9 cellular contexts compared by ENCODE assay signal in the genomic region with DNA sequence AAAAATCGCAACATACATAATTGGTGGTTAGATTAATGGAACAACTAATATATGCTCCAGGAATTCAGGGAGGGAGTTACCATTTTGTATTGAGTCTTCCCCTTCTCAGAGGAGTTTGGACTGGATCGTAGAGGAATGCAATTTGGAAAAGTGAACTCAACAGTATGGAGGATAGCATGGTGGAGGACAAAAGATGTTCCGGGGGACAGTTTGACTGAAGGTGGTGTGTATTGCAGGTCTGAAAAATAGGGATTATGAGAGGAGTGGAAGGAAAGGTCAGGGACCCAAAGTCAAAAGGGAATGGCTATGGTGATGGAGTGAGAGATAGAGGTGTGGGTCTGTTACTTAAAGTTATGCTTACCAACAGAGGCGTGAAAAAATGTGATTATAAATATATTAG. TPM values are rescaled to one million over a fixed set of nuclear protein-coding genes. Genes with fewer than 3 reads are reported as not detected.
DNase-seq lines count a peak whose midpoint lies in the region; ATAC-seq lines count a peak whose summit lies in the region.
"Had no signal": no experiment of that assay in that cellular context is flagged by ENCODE, and none has a peak within 500 bp of the region (broad histone marks: within the 10 kb centered on the region; RNA-seq: fewer than 3 reads in every experiment).

No MANE protein-coding gene starts in this region.

- no peaks in the 10 kb centered on the region for H3K9me3 ChIP-seq in iPS-18c (ENCODE audit: control insufficient read depth, insufficient read depth, low read length)

- H3K27me3 Mint-ChIP-seq in T-helper 1 cell treated with Interleukin-12 subunit alpha and Interleukin-12 subunit beta and Interleukin-4 antibody, amounts not matched to agents 30 μg/mL and 1 μg/mL, for 36 hours (ENCODE audit: low read depth), result no peaks in the 10 kb centered on the region
- no peaks in the 10 kb centered on the region for H3K27me3 Mint-ChIP-seq in activated T-helper 17 cell treated with anti-CD3 and anti-CD28 coated beads, Interleukin-2, amount 50 U/mL, for 72 hours
- H3K27me3 Mint-ChIP-seq in stimulated activated naive B cell treated with anti-CD40 and anti-IgM and Interleukin-4, amounts not matched to agents 10 μg/mL and 1 μg/mL and 100 μg/mL, for 72 hours, result no peaks in the 10 kb centered on the region

- peak overlapping the region; percentile 87 for H3K27ac Mint-ChIP-seq in T-helper 1 cell treated with Interleukin-12 subunit alpha and Interleukin-12 subunit beta and Interleukin-4 antibody, amounts not matched to agents 30 μg/mL and 1 μg/mL, for 36 hours
- H3K27ac Mint-ChIP-seq in activated T-helper 17 cell treated with anti-CD3 and anti-CD28 coated beads, Interleukin-2, amount 50 U/mL, for 72 hours, result peak overlapping the region; percentile 95
- H3K27ac Mint-ChIP-seq in stimulated activated naive B cell treated with anti-CD40 and anti-IgM and Interleukin-4, amounts not matched to agents 10 μg/mL and 1 μg/mL and 100 μg/mL, for 72 hours, result no peak overlapping the region

- DNase-seq in T-helper 1 cell (no peak), COR-L47 (lab: John Stamatoyannopoulos, UW) (no peak), NCI-H1436 treated with DMSO at 0.1 percent for 48 hours (lab: John Stamatoyannopoulos, UW) (no peak)
- DNase-seq in stimulated activated naive B cell treated with anti-CD40 and anti-IgM and Interleukin-4, amounts not matched to agents 10 μg/mL and 1 μg/mL and 100 μg/mL, for 72 hours, result no peak
- DNase-seq: SHP77 treated with DMSO at 0.1 percent for 48 hours had no signal

- H3K4me3 ChIP-seq in iPS-18c (ENCODE audit: insufficient read depth, low read depth, low read length), result peak overlapping the region; percentile 94; the same call in 1 of the 2 replicates

- peaks cover 24% of the 10 kb centered on the region for H3K36me3 Mint-ChIP-seq in T-helper 1 cell treated with Interleukin-12 subunit alpha and Interleukin-12 subunit beta and Interleukin-4 antibody, amounts not matched to agents 30 μg/mL and 1 μg/mL, for 36 hours (ENCODE audit: low read depth)
- H3K36me3 Mint-ChIP-seq in activated T-helper 17 cell treated with anti-CD3 and anti-CD28 coated beads, Interleukin-2, amount 50 U/mL, for 72 hours (ENCODE audit: low read depth), result peaks cover 59% of the 10 kb centered on the region
- H3K36me3 Mint-ChIP-seq in stimulated activated naive B cell treated with anti-CD40 and anti-IgM and Interleukin-4, amounts not matched to agents 10 μg/mL and 1 μg/mL and 100 μg/mL, for 72 hours, result peaks cover 13 to 14% of the 10 kb centered on the region in 2 donors

- ATAC-seq in activated T-helper 17 cell treated with anti-CD3 and anti-CD28 coated beads, Interleukin-2, amount 50 U/mL, for 72 hours (replicated peaks), result no peak
- ATAC-seq in stimulated activated naive B cell treated with anti-CD40 and anti-IgM and Interleukin-4, amounts not matched to agents 10 μg/mL and 1 μg/mL and 100 μg/mL, for 72 hours (replicated peaks), result no peak
- ATAC-seq in GM18519 (IDR thresholded peaks at IDR 0.05; ENCODE audit: low FRiP score, unreplicated experiment), result no peak

- H3K4me1 Mint-ChIP-seq in T-helper 1 cell treated with Interleukin-12 subunit alpha and Interleukin-12 subunit beta and Interleukin-4 antibody, amounts not matched to agents 30 μg/mL and 1 μg/mL, for 36 hours (ENCODE audit: low read depth), result peaks cover 31% of the 10 kb centered on the region
- H3K4me1 Mint-ChIP-seq in activated T-helper 17 cell treated with anti-CD3 and anti-CD28 coated beads, Interleukin-2, amount 50 U/mL, for 72 hours, result peaks cover 20% of the 10 kb centered on the region
- H3K4me1 Mint-ChIP-seq in stimulated activated naive B cell treated with anti-CD40 and anti-IgM and Interleukin-4, amounts not matched to agents 10 μg/mL and 1 μg/mL and 100 μg/mL, for 72 hours, result peaks cover 20 to 27% of the 10 kb centered on the region in 2 donors

- no peaks in the 10 kb centered on the region for H3K9me3 Mint-ChIP-seq in T-helper 1 cell treated with Interleukin-12 subunit alpha and Interleukin-12 subunit beta and Interleukin-4 antibody, amounts not matched to agents 30 μg/mL and 1 μg/mL, for 36 hours
- no peaks in the 10 kb centered on the region for H3K9me3 Mint-ChIP-seq in activated T-helper 17 cell treated with anti-CD3 and anti-CD28 coated beads, Interleukin-2, amount 50 U/mL, for 72 hours
- no peaks in the 10 kb centered on the region for H3K9me3 Mint-ChIP-seq in stimulated activated naive B cell treated with anti-CD40 and anti-IgM and Interleukin-4, amounts not matched to agents 10 μg/mL and 1 μg/mL and 100 μg/mL, for 72 hours

- peak overlapping the region; percentile 92 for H3K4me3 Mint-ChIP-seq in T-helper 1 cell treated with Interleukin-12 subunit alpha and Interleukin-12 subunit beta and Interleukin-4 antibody, amounts not matched to agents 30 μg/mL and 1 μg/mL, for 36 hours
- H3K4me3 Mint-ChIP-seq in activated T-helper 17 cell treated with anti-CD3 and anti-CD28 coated beads, Interleukin-2, amount 50 U/mL, for 72 hours, result peak overlapping the region; percentile 88
- H3K4me3 Mint-ChIP-seq in stimulated activated naive B cell treated with anti-CD40 and anti-IgM and Interleukin-4, amounts not matched to agents 10 μg/mL and 1 μg/mL and 100 μg/mL, for 72 hours, result peak overlapping the region; percentile 98 to 99

RNA-seq across cellular contexts. Expression of a gene that starts 1.5 kb away (rescaled TPM):
- total RNA-seq in activated T-helper 17 cell treated with anti-CD3 and anti-CD28 coated beads, Interleukin-2, amount 50 U/mL, for 72 hours, result 10 to 100 TPM; 33.2 to 53.4 TPM

RNA-seq across cellular contexts. Expression of a gene that starts 15.4 kb away (rescaled TPM):
- total RNA-seq in activated T-helper 17 cell treated with anti-CD3 and anti-CD28 coated beads, Interleukin-2, amount 50 U/mL, for 72 hours, result 10 to 100 TPM; 43.0 to 84.2 TPM

RNA-seq across cellular contexts. Expression of a gene that starts 15.6 kb away (rescaled TPM):
- 10 to 100 TPM; 24.2 to 38.3 TPM for total RNA-seq in activated T-helper 17 cell treated with anti-CD3 and anti-CD28 coated beads, Interleukin-2, amount 50 U/mL, for 72 hours
